In the genomic region with DNA sequence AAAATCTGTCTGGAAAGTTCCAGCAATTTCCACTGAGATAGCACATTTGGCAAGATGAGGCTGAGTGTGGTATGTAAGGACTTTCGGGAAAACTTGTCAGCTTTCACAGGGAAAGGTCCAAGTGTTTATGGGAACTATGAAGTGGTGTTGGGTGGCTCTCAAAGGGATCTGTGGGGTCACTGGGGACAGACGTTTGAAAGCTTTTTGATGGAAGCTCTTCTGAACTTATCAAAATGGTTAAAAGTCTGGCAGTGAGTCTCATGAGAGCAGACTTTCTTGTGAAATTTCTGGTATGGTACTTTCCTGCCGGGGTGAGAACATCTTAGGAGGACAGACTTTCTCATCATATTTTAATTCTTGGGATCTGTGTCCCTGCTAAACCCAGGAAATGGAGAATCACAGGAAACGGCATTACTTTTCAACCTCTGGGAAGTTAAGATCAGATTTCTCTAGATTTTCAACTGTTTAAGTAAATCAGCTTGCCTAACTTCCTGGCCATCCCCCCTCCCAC, we compare ENCODE assay signal across 1 cellular context.
TF ChIP-seq lines count a peak whose summit lies in the region.

No MANE protein-coding gene starts in this region.

TF ChIP-seq in GM23338, 12 proteins besides CTCF, POLR2A, EP300 and RAD21 (continued from another document):
- TF ChIP-seq EZH2 (IDR thresholded peaks at IDR 0.05; ENCODE audit: low read depth, unreplicated experiment) (no peak), NANOG (IDR thresholded peaks at IDR 0.05; ENCODE audit: borderline replicate concordance) (no peak), ZNF114 (CRISPR knock-in tag; IDR thresholded peaks at IDR 0.05) (no peak)
